In the genomic region with DNA sequence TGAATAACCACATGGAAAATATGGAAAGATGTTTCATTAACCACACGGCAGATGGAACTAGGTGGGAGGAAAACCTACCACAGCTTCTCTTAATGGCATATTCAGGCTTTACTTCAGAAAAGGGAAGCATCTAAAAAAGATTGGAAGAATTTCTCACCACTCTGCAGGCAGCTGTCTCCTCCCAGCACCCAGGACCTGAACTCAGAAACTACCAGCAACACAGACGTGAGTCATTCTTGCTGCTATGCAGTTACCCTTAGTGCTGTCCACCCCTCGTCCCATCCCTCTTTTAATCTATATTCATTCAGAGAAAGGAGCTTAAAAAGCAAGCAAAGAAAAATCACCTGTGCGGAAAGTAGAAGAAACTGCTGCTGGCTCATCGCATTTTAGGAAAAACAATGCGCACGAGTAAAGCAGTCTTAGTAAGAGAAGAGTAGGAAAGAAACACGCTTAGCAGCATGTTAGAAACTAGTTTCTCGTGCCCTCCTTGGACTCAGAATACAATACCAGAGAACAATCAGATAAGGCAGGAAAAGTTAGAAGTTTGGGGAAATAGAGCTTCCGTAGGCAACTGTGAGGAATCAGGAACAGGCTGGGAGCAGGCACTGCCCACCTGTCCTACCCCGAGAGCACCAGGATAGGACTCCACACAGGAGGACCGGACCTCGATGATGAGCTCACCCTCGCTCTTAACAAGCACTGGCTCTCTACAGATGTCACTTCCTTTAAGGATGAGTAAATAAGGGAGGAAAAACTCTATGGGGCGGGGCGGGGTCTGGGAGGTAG, we compare ENCODE assay signal across 1 cellular context.
A peak's percentile ranks its signal among the peaks of the same experiment; 100 is the strongest.
TF ChIP-seq lines count a peak whose summit lies in the region.

No MANE protein-coding gene starts in this region.

TF ChIP-seq in K562, 482 proteins besides CTCF, POLR2A, EP300 and RAD21 (continued from another document and continues in another):
- TF ChIP-seq, protein P1, sequence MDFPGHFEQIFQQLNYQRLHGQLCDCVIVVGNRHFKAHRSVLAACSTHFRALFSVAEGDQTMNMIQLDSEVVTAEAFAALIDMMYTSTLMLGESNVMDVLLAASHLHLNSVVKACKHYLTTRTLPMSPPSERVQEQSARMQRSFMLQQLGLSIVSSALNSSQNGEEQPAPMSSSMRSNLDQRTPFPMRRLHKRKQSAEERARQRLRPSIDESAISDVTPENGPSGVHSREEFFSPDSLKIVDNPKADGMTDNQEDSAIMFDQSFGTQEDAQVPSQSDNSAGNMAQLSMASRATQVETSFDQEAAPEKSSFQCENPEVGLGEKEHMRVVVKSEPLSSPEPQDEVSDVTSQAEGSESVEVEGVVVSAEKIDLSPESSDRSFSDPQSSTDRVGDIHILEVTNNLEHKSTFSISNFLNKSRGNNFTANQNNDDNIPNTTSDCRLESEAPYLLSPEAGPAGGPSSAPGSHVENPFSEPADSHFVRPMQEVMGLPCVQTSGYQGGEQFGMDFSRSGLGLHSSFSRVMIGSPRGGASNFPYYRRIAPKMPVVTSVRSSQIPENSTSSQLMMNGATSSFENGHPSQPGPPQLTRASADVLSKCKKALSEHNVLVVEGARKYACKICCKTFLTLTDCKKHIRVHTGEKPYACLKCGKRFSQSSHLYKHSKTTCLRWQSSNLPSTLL (IDR thresholded peaks at IDR 0.05): no peak
- TF ChIP-seq ZNF707 (CRISPR knock-in tag; conservative IDR thresholded peaks at IDR 0.05) (no peak), NFE2L1 (tag; IDR thresholded peaks at IDR 0.05; ENCODE audit: borderline replicate concordance, low read depth) (no peak), SRSF9 (IDR thresholded peaks at IDR 0.05; ENCODE audit: borderline replicate concordance, low read depth, low read length) (no peak), ATF7 (IDR thresholded peaks at IDR 0.05) (peak; percentile 42; the same call in 1 of the 2 replicates), LEF1 (IDR thresholded peaks at IDR 0.05) (peak; percentile 20; the same call in 1 of the 2 replicates), FOSL1 (tag; conservative IDR thresholded peaks at IDR 0.05) (peak; percentile 74), ZNF668 (CRISPR knock-in tag; IDR thresholded peaks at IDR 0.05) (no peak), ZFP36 (IDR thresholded peaks at IDR 0.05; ENCODE audit: low read depth, low read length, partially characterized antibody) (no peak), SRSF7 (optimal IDR thresholded peaks at IDR 0.05; ENCODE audit: low read depth, low read length) (no peak), TBP (optimal IDR thresholded peaks at IDR 0.05; ENCODE audit: low read depth, low read length) (peak; percentile 35), JUN (IDR thresholded peaks at IDR 0.05; ENCODE audit: borderline replicate concordance, low read depth, low read length) (peak; percentile 49), JUN (CRISPR knock-in tag; IDR thresholded peaks at IDR 0.05; ENCODE audit: borderline replicate concordance) (no peak), DACH1 (IDR thresholded peaks at IDR 0.05; ENCODE audit: partially characterized antibody) (peak; percentile 12), TGIF2 (CRISPR knock-in tag; IDR thresholded peaks at IDR 0.05) (no peak), ARID1B (IDR thresholded peaks at IDR 0.05) (no peak), SUPT5H (IDR thresholded peaks at IDR 0.05) (peak; percentile 43), ETV1 (tag; conservative IDR thresholded peaks at IDR 0.05; ENCODE audit: low read depth) (peak; percentile 42; the same call in 1 of the 2 replicates), ZNF408 (CRISPR knock-in tag; IDR thresholded peaks at IDR 0.05; ENCODE audit: low read depth) (no peak), PHB2 (IDR thresholded peaks at IDR 0.05; ENCODE audit: low read depth) (no peak), FOXA3 (CRISPR knock-in tag; conservative IDR thresholded peaks at IDR 0.05 in 1 of 2, IDR thresholded peaks at IDR 0.05 in 1 of 2) (peak in 1 of 2 experiments; percentile 37; a peak in 1 of 4 replicates), GABPA (tag; conservative IDR thresholded peaks at IDR 0.05; ENCODE audit: low read depth) (peak; percentile 59)
- TF ChIP-seq, protein P2, sequence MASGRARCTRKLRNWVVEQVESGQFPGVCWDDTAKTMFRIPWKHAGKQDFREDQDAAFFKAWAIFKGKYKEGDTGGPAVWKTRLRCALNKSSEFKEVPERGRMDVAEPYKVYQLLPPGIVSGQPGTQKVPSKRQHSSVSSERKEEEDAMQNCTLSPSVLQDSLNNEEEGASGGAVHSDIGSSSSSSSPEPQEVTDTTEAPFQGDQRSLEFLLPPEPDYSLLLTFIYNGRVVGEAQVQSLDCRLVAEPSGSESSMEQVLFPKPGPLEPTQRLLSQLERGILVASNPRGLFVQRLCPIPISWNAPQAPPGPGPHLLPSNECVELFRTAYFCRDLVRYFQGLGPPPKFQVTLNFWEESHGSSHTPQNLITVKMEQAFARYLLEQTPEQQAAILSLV (tag; IDR thresholded peaks at IDR 0.05): no peak
- TF ChIP-seq, protein P3, sequence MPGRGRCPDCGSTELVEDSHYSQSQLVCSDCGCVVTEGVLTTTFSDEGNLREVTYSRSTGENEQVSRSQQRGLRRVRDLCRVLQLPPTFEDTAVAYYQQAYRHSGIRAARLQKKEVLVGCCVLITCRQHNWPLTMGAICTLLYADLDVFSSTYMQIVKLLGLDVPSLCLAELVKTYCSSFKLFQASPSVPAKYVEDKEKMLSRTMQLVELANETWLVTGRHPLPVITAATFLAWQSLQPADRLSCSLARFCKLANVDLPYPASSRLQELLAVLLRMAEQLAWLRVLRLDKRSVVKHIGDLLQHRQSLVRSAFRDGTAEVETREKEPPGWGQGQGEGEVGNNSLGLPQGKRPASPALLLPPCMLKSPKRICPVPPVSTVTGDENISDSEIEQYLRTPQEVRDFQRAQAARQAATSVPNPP (IDR thresholded peaks at IDR 0.05; ENCODE audit: borderline replicate concordance, insufficient read depth, insufficient read length): no peak
- TF ChIP-seq, protein P4, sequence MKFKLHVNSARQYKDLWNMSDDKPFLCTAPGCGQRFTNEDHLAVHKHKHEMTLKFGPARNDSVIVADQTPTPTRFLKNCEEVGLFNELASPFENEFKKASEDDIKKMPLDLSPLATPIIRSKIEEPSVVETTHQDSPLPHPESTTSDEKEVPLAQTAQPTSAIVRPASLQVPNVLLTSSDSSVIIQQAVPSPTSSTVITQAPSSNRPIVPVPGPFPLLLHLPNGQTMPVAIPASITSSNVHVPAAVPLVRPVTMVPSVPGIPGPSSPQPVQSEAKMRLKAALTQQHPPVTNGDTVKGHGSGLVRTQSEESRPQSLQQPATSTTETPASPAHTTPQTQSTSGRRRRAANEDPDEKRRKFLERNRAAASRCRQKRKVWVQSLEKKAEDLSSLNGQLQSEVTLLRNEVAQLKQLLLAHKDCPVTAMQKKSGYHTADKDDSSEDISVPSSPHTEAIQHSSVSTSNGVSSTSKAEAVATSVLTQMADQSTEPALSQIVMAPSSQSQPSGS (CRISPR knock-in tag; IDR thresholded peaks at IDR 0.05): no peak
- TF ChIP-seq, protein P5, sequence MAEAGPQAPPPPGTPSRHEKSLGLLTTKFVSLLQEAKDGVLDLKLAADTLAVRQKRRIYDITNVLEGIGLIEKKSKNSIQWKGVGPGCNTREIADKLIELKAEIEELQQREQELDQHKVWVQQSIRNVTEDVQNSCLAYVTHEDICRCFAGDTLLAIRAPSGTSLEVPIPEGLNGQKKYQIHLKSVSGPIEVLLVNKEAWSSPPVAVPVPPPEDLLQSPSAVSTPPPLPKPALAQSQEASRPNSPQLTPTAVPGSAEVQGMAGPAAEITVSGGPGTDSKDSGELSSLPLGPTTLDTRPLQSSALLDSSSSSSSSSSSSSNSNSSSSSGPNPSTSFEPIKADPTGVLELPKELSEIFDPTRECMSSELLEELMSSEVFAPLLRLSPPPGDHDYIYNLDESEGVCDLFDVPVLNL (CRISPR knock-in tag; IDR thresholded peaks at IDR 0.05; ENCODE audit: low read depth): no peak
- TF ChIP-seq, protein P6, sequence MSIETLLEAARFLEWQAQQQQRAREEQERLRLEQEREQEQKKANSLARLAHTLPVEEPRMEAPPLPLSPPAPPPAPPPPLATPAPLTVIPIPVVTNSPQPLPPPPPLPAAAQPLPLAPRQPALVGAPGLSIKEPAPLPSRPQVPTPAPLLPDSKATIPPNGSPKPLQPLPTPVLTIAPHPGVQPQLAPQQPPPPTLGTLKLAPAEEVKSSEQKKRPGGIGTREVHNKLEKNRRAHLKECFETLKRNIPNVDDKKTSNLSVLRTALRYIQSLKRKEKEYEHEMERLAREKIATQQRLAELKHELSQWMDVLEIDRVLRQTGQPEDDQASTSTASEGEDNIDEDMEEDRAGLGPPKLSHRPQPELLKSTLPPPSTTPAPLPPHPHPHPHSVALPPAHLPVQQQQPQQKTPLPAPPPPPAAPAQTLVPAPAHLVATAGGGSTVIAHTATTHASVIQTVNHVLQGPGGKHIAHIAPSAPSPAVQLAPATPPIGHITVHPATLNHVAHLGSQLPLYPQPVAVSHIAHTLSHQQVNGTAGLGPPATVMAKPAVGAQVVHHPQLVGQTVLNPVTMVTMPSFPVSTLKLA (conservative IDR thresholded peaks at IDR 0.05): 0 out of 4 replicates have a peak, but pooled peaks of 1 of the 2 experiments have one; percentile 14
- TF ChIP-seq, protein P7, sequence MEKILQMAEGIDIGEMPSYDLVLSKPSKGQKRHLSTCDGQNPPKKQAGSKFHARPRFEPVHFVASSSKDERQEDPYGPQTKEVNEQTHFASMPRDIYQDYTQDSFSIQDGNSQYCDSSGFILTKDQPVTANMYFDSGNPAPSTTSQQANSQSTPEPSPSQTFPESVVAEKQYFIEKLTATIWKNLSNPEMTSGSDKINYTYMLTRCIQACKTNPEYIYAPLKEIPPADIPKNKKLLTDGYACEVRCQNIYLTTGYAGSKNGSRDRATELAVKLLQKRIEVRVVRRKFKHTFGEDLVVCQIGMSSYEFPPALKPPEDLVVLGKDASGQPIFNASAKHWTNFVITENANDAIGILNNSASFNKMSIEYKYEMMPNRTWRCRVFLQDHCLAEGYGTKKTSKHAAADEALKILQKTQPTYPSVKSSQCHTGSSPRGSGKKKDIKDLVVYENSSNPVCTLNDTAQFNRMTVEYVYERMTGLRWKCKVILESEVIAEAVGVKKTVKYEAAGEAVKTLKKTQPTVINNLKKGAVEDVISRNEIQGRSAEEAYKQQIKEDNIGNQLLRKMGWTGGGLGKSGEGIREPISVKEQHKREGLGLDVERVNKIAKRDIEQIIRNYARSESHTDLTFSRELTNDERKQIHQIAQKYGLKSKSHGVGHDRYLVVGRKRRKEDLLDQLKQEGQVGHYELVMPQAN (IDR thresholded peaks at IDR 0.05; ENCODE audit: borderline replicate concordance): no peak
- TF ChIP-seq, protein P8, sequence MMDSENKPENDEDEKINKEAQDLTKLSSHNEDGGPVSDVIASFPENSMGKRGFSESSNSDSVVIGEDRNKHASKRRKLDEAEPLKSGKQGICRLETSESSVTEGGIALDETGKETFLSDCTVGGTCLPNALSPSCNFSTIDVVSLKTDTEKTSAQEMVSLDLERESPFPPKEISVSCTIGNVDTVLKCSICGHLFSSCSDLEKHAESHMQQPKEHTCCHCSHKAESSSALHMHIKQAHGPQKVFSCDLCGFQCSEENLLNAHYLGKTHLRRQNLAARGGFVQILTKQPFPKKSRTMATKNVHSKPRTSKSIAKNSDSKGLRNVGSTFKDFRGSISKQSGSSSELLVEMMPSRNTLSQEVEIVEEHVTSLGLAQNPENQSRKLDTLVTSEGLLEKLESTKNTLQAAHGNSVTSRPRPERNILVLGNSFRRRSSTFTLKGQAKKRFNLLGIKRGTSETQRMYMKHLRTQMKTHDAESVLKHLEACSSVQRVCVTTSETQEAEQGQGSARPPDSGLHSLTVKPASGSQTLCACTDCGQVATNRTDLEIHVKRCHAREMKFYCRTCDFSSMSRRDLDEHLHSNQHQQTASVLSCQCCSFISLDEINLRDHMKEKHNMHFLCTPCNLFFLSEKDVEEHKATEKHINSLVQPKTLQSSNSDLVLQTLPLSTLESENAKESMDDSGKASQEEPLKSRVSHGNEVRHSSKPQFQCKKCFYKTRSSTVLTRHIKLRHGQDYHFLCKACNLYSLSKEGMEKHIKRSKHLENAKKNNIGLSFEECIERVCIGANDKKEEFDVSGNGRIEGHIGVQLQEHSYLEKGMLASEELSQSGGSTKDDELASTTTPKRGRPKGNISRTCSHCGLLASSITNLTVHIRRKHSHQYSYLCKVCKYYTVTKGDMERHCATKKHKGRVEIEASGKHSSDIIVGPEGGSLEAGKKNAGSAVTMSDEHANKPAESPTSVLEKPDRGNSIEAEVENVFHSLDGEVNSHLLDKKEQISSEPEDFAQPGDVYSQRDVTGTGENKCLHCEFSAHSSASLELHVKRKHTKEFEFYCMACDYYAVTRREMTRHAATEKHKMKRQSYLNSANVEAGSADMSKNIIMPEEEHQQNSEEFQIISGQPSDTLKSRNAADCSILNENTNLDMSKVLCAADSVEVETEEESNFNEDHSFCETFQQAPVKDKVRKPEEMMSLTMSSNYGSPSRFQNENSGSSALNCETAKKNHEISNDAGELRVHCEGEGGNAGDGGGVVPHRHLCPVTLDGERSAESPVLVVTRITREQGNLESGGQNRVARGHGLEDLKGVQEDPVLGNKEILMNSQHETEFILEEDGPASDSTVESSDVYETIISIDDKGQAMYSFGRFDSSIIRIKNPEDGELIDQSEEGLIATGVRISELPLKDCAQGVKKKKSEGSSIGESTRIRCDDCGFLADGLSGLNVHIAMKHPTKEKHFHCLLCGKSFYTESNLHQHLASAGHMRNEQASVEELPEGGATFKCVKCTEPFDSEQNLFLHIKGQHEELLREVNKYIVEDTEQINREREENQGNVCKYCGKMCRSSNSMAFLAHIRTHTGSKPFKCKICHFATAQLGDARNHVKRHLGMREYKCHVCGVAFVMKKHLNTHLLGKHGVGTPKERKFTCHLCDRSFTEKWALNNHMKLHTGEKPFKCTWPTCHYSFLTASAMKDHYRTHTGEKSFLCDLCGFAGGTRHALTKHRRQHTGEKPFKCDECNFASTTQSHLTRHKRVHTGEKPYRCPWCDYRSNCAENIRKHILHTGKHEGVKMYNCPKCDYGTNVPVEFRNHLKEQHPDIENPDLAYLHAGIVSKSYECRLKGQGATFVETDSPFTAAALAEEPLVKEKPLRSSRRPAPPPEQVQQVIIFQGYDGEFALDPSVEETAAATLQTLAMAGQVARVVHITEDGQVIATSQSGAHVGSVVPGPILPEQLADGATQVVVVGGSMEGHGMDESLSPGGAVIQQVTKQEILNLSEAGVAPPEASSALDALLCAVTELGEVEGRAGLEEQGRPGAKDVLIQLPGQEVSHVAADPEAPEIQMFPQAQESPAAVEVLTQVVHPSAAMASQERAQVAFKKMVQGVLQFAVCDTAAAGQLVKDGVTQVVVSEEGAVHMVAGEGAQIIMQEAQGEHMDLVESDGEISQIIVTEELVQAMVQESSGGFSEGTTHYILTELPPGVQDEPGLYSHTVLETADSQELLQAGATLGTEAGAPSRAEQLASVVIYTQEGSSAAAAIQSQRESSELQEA (IDR thresholded peaks at IDR 0.05; ENCODE audit: low read depth): peak; percentile 78
- TF ChIP-seq, protein P9, sequence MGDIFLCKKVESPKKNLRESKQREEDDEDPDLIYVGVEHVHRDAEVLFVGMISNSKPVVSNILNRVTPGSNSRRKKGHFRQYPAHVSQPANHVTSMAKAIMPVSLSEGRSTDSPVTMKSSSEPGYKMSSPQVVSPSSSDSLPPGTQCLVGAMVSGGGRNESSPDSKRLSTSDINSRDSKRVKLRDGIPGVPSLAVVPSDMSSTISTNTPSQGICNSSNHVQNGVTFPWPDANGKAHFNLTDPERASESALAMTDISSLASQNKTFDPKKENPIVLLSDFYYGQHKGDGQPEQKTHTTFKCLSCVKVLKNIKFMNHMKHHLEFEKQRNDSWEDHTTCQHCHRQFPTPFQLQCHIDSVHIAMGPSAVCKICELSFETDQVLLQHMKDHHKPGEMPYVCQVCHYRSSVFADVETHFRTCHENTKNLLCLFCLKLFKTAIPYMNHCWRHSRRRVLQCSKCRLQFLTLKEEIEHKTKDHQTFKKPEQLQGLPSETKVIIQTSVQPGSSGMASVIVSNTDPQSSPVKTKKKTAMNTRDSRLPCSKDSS (IDR thresholded peaks at IDR 0.05; ENCODE audit: low read depth, partially characterized antibody): no peak
